Comparison of ENCODE assay signal across 8 cellular contexts in genomic region chr4:158768577-158769174, GRCh38. TPM values are rescaled to one million over a fixed set of nuclear protein-coding genes. Genes with fewer than 3 reads are reported as not detected.
DNase-seq lines count a peak whose midpoint lies in the region; ATAC-seq and TF ChIP-seq lines count a peak whose summit lies in the region.

FNIP2 (plus strand) TSS chr4:158769026; CDS start chr4:158769213, 187 bp downstream.

- no peak for TF ChIP-seq CTCF in WTC11 (IDR thresholded peaks at IDR 0.05)

- peak within 1 kb of the TSS; percentile 58 for H3K27ac Mint-ChIP-seq in WTC11

- peak within 1 kb of the TSS; percentile 98 for H3K4me3 Mint-ChIP-seq in WTC11

- POLR2A ChIA-PET in WTC11 (lab: Charles Lee), result interaction anchor here (0.6 kb wide), 2 partner anchors 11 to 71 kb away, joined by 3 read pairs; no protein-coding TSS in a partner anchor

- no peaks in the 10 kb centered on the region for H3K36me3 Mint-ChIP-seq in WTC11

- CTCF ChIA-PET in WTC11 (lab: Charles Lee), result no interaction called here

- ATAC-seq in HG02885 (IDR thresholded peaks at IDR 0.05; ENCODE audit: poor library complexity, unreplicated experiment) (peak; percentile 88), WTC11 (peak; percentile 87)

- H3K9me3 Mint-ChIP-seq in WTC11, result no peaks in the 10 kb centered on the region

- DNase-seq in NCI-H2107 (lab: John Stamatoyannopoulos, UW) (peak; percentile 29), NCI-H2107 treated with DMSO at 0.1 percent for 48 hours (lab: John Stamatoyannopoulos, UW; ENCODE audit: unreplicated experiment) (no peak), NCI-H1930 (lab: John Stamatoyannopoulos, UW) (peak; percentile 58 to 74), WTC11 (ENCODE audit: low spot score) (peak; percentile 73), iris pigment epithelial cell (ENCODE audit: low read depth) (peak; percentile 78)
- peak; percentile 78 for DNase-seq in central memory CD4-positive, alpha-beta T cell
- peak; percentile 33 to 55 for DNase-seq in stimulated activated CD4-positive, alpha-beta T cell treated with anti-CD3 and anti-CD28 coated beads, Interleukin-12 subunit alpha, Interleukin-12 subunit beta, amount 100 ng/mL, for 24 hours (ENCODE audit: low read depth in 2 of 2)

- peaks cover 29% of the 10 kb centered on the region for H3K4me1 Mint-ChIP-seq in WTC11

- H3K27me3 Mint-ChIP-seq in WTC11 (ENCODE audit: low read depth), result peaks cover 22% of the 10 kb centered on the region

TF ChIP-seq in WTC11, 78 proteins besides CTCF, POLR2A, EP300 and RAD21 (continues in another document):
- TF ChIP-seq GRHL2 (CRISPR knock-in tag; IDR thresholded peaks at IDR 0.05; ENCODE audit: insufficient replicate concordance, severe bottlenecking) (no peak), TEAD1 (CRISPR knock-in tag; IDR thresholded peaks at IDR 0.05) (peak; percentile 92), USF1 (CRISPR knock-in tag; IDR thresholded peaks at IDR 0.05) (peak; percentile 31; the same call in 1 of the 2 replicates), ZNF416 (CRISPR knock-in tag; IDR thresholded peaks at IDR 0.05) (no peak), NR3C1 (CRISPR knock-in tag; conservative IDR thresholded peaks at IDR 0.05; ENCODE audit: low read depth) (no peak), MLX (CRISPR knock-in tag; IDR thresholded peaks at IDR 0.05) (no peak), IRF1 (CRISPR knock-in tag; IDR thresholded peaks at IDR 0.05) (0 out of 2 replicates have a peak, but pooled peaks have one; percentile 35), GTF2I (CRISPR knock-in tag; conservative IDR thresholded peaks at IDR 0.05) (no peak), ZNF281 (CRISPR knock-in tag; IDR thresholded peaks at IDR 0.05) (no peak), ZNF232 (CRISPR knock-in tag; IDR thresholded peaks at IDR 0.05) (peak; percentile 73; the same call in 1 of the 2 replicates), ZNF219 (CRISPR knock-in tag; IDR thresholded peaks at IDR 0.05; ENCODE audit: borderline replicate concordance) (peak; percentile 75; the same call in 1 of the 2 replicates), NR2C2 (CRISPR knock-in tag; IDR thresholded peaks at IDR 0.05) (no peak)
- TF ChIP-seq, protein P1, sequence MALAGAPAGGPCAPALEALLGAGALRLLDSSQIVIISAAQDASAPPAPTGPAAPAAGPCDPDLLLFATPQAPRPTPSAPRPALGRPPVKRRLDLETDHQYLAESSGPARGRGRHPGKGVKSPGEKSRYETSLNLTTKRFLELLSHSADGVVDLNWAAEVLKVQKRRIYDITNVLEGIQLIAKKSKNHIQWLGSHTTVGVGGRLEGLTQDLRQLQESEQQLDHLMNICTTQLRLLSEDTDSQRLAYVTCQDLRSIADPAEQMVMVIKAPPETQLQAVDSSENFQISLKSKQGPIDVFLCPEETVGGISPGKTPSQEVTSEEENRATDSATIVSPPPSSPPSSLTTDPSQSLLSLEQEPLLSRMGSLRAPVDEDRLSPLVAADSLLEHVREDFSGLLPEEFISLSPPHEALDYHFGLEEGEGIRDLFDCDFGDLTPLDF (CRISPR knock-in tag; IDR thresholded peaks at IDR 0.05), result no peak
- TF ChIP-seq, protein P2, sequence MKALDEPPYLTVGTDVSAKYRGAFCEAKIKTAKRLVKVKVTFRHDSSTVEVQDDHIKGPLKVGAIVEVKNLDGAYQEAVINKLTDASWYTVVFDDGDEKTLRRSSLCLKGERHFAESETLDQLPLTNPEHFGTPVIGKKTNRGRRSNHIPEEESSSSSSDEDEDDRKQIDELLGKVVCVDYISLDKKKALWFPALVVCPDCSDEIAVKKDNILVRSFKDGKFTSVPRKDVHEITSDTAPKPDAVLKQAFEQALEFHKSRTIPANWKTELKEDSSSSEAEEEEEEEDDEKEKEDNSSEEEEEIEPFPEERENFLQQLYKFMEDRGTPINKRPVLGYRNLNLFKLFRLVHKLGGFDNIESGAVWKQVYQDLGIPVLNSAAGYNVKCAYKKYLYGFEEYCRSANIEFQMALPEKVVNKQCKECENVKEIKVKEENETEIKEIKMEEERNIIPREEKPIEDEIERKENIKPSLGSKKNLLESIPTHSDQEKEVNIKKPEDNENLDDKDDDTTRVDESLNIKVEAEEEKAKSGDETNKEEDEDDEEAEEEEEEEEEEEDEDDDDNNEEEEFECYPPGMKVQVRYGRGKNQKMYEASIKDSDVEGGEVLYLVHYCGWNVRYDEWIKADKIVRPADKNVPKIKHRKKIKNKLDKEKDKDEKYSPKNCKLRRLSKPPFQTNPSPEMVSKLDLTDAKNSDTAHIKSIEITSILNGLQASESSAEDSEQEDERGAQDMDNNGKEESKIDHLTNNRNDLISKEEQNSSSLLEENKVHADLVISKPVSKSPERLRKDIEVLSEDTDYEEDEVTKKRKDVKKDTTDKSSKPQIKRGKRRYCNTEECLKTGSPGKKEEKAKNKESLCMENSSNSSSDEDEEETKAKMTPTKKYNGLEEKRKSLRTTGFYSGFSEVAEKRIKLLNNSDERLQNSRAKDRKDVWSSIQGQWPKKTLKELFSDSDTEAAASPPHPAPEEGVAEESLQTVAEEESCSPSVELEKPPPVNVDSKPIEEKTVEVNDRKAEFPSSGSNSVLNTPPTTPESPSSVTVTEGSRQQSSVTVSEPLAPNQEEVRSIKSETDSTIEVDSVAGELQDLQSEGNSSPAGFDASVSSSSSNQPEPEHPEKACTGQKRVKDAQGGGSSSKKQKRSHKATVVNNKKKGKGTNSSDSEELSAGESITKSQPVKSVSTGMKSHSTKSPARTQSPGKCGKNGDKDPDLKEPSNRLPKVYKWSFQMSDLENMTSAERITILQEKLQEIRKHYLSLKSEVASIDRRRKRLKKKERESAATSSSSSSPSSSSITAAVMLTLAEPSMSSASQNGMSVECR (CRISPR knock-in tag; IDR thresholded peaks at IDR 0.05; ENCODE audit: borderline replicate concordance), result peak; percentile 81; the same call in 1 of the 2 replicates
- TF ChIP-seq, protein P3, sequence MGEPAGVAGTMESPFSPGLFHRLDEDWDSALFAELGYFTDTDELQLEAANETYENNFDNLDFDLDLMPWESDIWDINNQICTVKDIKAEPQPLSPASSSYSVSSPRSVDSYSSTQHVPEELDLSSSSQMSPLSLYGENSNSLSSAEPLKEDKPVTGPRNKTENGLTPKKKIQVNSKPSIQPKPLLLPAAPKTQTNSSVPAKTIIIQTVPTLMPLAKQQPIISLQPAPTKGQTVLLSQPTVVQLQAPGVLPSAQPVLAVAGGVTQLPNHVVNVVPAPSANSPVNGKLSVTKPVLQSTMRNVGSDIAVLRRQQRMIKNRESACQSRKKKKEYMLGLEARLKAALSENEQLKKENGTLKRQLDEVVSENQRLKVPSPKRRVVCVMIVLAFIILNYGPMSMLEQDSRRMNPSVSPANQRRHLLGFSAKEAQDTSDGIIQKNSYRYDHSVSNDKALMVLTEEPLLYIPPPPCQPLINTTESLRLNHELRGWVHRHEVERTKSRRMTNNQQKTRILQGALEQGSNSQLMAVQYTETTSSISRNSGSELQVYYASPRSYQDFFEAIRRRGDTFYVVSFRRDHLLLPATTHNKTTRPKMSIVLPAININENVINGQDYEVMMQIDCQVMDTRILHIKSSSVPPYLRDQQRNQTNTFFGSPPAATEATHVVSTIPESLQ (CRISPR knock-in tag; IDR thresholded peaks at IDR 0.05), result no peak
- TF ChIP-seq, protein P4, sequence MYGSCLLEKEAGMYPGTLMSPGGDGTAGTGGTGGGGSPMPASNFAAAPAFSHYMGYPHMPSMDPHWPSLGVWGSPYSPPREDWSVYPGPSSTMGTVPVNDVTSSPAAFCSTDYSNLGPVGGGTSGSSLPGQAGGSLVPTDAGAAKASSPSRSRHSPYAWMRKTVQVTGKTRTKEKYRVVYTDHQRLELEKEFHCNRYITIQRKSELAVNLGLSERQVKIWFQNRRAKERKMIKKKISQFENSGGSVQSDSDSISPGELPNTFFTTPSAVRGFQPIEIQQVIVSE (CRISPR knock-in tag; IDR thresholded peaks at IDR 0.05; ENCODE audit: borderline replicate concordance), result no peak

RNA-seq across cellular contexts. Expression of gene FNIP2, which starts in this region (rescaled TPM):
- 8.2 to 10.2 TPM (median 8.6 TPM) in 3 replicates for total RNA-seq in WTC11 (2021)
